18 cellular contexts compared by ENCODE assay signal in genomic region chr11:12196862-12197261, GRCh38.
A peak's percentile ranks its signal among the peaks of the same experiment; 100 is the strongest.
DNase-seq lines count a peak whose midpoint lies in the region; ATAC-seq and TF ChIP-seq lines count a peak whose summit lies in the region.
"Had no signal": no experiment of that assay in that cellular context is flagged by ENCODE, and none has a peak within 500 bp of the region (broad histone marks: within the 10 kb centered on the region; RNA-seq: fewer than 3 reads in every experiment).

No MANE protein-coding gene starts in this region.

- H3K27me3 Mint-ChIP-seq in chondrocyte (ENCODE audit: low read depth), result no peaks in the 10 kb centered on the region

- H2AFZ ChIP-seq in SK-N-SH (ENCODE audit: low read depth) (no peak overlapping the region), Loucy (ENCODE audit: low read length) (no peak overlapping the region)

- TF ChIP-seq CTCF in SK-N-SH (IDR thresholded peaks at IDR 0.05), result no peak
- TF ChIP-seq CTCF in Loucy (conservative IDR thresholded peaks at IDR 0.05; ENCODE audit: low read length), result no peak
- no peak for TF ChIP-seq CTCF in chondrocyte (IDR thresholded peaks at IDR 0.05)

- no peak for TF ChIP-seq EP300 in SK-N-SH (IDR thresholded peaks at IDR 0.05; ENCODE audit: borderline replicate concordance in 1 of 2, low read depth in 1 of 2, low read length in 1 of 2)

- H3K4me2 ChIP-seq in SK-N-SH (no peak overlapping the region), Loucy (ENCODE audit: low read depth, low read length, poor library complexity, severe bottlenecking) (peak overlapping the region; percentile 82)

- peaks cover 78% of the 10 kb centered on the region for H3K4me1 Mint-ChIP-seq in chondrocyte (ENCODE audit: low read depth)

- peaks cover 25% of the 10 kb centered on the region for H3K36me3 Mint-ChIP-seq in chondrocyte (ENCODE audit: low read depth)

- peaks cover 77% of the 10 kb centered on the region for H3F3A ChIP-seq in SK-N-SH (replicated peaks; ENCODE audit: insufficient read depth)
- H3F3A ChIP-seq in Loucy (ENCODE audit: low read depth), result no peaks in the 10 kb centered on the region

- peaks cover 79% of the 10 kb centered on the region for H3K79me2 ChIP-seq in SK-N-SH (ENCODE audit: insufficient read depth)
- peaks cover 12% of the 10 kb centered on the region for H3K79me2 ChIP-seq in Loucy (ENCODE audit: insufficient read depth, low read length)

- no peaks in the 10 kb centered on the region for H3K9me2 ChIP-seq in SK-N-SH
- no peaks in the 10 kb centered on the region for H3K9me2 ChIP-seq in Loucy (replicated peaks; ENCODE audit: low read depth, low read length)

- H3K9me3 ChIP-seq in SK-N-SH, result no peaks in the 10 kb centered on the region
- no peaks in the 10 kb centered on the region for H3K9me3 ChIP-seq in Loucy (ENCODE audit: insufficient read depth, low read depth, low read length)
- no peaks in the 10 kb centered on the region for H3K9me3 ChIP-seq in SJCRH30 (replicated peaks)
- H3K9me3 ChIP-seq: HAP-1, psoas muscle had no signal

- H3K9me3 Mint-ChIP-seq in chondrocyte (ENCODE audit: low read depth), result no peaks in the 10 kb centered on the region

- CTCF ChIA-PET in SK-N-SH (lab: Yijun Ruan, JAX), result interaction anchor here (1.0 to 1.2 kb wide), 2 partner anchors 64 to 149 kb away, joined by 3 read pairs; no protein-coding TSS in a partner anchor

- H3K9ac ChIP-seq in SK-N-SH, result peak overlapping the region; percentile 30; the same call in 1 of the 2 replicates
- H3K9ac ChIP-seq in Loucy (ENCODE audit: low read depth, low read length, poor library complexity, severe bottlenecking), result peak overlapping the region; percentile 81

- H3K27ac ChIP-seq in SK-N-SH (ENCODE audit: low read depth in 2 of 2, low read length in 1 of 2) (peak overlapping the region in 1 of 2 experiments; percentile 100; a peak in 3 of 4 replicates), skin epidermis (peak overlapping the region in 12 of 21 experiments; percentile 51 to 93 (median 68)), SJCRH30 (no peak overlapping the region)
- H3K27ac ChIP-seq: 22Rv1, psoas muscle had no signal

- DNase-seq in SK-N-SH (no peak), chondrocyte (ENCODE audit: low spot score) (no peak), SJCRH30 (no peak), MV-4-11 (lab: John Stamatoyannopoulos, UW) (no peak)
- DNase-seq: activated CD4-positive, alpha-beta T cell treated with anti-CD3 and anti-CD28 coated beads, Interleukin-2, amount 50 U/mL, for 1 hour; GF-D8; KG1; NCI-H510A; PC-3; psoas muscle; stimulated activated CD4-positive, alpha-beta T cell treated with anti-CD3 and anti-CD28 coated beads, Interleukin-1b, Interleukin-23, amount 100 ng/mL, for 48 hours had no signal

- POLR2A ChIA-PET in SK-N-SH (lab: Yijun Ruan, JAX), result no interaction called here

- no peak overlapping the region for H3K4me3 Mint-ChIP-seq in chondrocyte (ENCODE audit: unreplicated experiment)

- ATAC-seq in SK-N-SH treated with all-trans-retinoic acid at 6 μM for 48 hours (no peak), GM21723 (IDR thresholded peaks at IDR 0.05; ENCODE audit: unreplicated experiment) (no peak)
- ATAC-seq: esophagus mucosa, PC-3, psoas muscle had no signal

- H4K20me1 ChIP-seq in SK-N-SH (ENCODE audit: insufficient read depth) (no peaks in the 10 kb centered on the region), Loucy (ENCODE audit: insufficient read depth, low read length, poor library complexity, severe bottlenecking) (no peaks in the 10 kb centered on the region)

- H3K27me3 ChIP-seq in SK-N-SH (ENCODE audit: insufficient read depth), result no peaks in the 10 kb centered on the region
- H3K27me3 ChIP-seq in Loucy (ENCODE audit: insufficient read depth, low read length, poor library complexity, severe bottlenecking), result no peaks in the 10 kb centered on the region
- no peaks in the 10 kb centered on the region for H3K27me3 ChIP-seq in SJCRH30

- H3K4me3 ChIP-seq in SK-N-SH (ENCODE audit: low read depth in 2 of 2, low read length in 1 of 2), result no peak overlapping the region
- peak overlapping the region; percentile 73 for H3K4me3 ChIP-seq in Loucy (ENCODE audit: low read length, poor library complexity, severe bottlenecking)
- H3K4me3 ChIP-seq in skin epidermis, result peak overlapping the region in 4 of 7 experiments; percentile 4 to 27 (median 14)
- no peak overlapping the region for H3K4me3 ChIP-seq in SJCRH30
- H3K4me3 ChIP-seq: HAP-1, psoas muscle had no signal

- TF ChIP-seq RAD21 in SK-N-SH (IDR thresholded peaks at IDR 0.05; ENCODE audit: low read length), result no peak

- H3K36me3 ChIP-seq in SK-N-SH (replicated peaks in 1 of 2; ENCODE audit: control insufficient read depth in 1 of 2, insufficient read depth in 2 of 2, low read length in 1 of 2) (peaks cover 0 to 17% of the 10 kb centered on the region in 2 experiments), Loucy (ENCODE audit: insufficient read depth, low read length) (no peaks in the 10 kb centered on the region), SJCRH30 (no peaks in the 10 kb centered on the region)
- H3K36me3 ChIP-seq: HAP-1 had no signal

- H3K27ac Mint-ChIP-seq in chondrocyte (ENCODE audit: unreplicated experiment), result peak overlapping the region; percentile 74

- H3K4me1 ChIP-seq in SK-N-SH (ENCODE audit: control insufficient read depth in 1 of 2, insufficient read depth in 2 of 2, low read depth in 1 of 2, low read length in 1 of 2), result peaks cover 20 to 27% of the 10 kb centered on the region in 2 experiments; a peak in 3 of 4 replicates
- H3K4me1 ChIP-seq in Loucy (ENCODE audit: insufficient read depth, low read length, poor library complexity, severe bottlenecking), result peaks cover 71% of the 10 kb centered on the region
- H3K4me1 ChIP-seq in SJCRH30, result peaks cover 16% of the 10 kb centered on the region; the same call in 1 of the 2 replicates
- H3K4me1 ChIP-seq: HAP-1 had no signal

TF ChIP-seq in SK-N-SH, 30 proteins besides CTCF, POLR2A, EP300 and RAD21:
- peak; percentile 51; the same call in 1 of the 2 replicates for TF ChIP-seq TCF12 (IDR thresholded peaks at IDR 0.05)
- no peak for TF ChIP-seq RXRA (IDR thresholded peaks at IDR 0.05; ENCODE audit: borderline replicate concordance, low read depth)

TF ChIP-seq in SK-N-SH treated with all-trans-retinoic acid at 6 μM for 48 hours, 23 proteins besides CTCF, POLR2A, EP300 and RAD21:
- TF ChIP-seq, protein P1, sequence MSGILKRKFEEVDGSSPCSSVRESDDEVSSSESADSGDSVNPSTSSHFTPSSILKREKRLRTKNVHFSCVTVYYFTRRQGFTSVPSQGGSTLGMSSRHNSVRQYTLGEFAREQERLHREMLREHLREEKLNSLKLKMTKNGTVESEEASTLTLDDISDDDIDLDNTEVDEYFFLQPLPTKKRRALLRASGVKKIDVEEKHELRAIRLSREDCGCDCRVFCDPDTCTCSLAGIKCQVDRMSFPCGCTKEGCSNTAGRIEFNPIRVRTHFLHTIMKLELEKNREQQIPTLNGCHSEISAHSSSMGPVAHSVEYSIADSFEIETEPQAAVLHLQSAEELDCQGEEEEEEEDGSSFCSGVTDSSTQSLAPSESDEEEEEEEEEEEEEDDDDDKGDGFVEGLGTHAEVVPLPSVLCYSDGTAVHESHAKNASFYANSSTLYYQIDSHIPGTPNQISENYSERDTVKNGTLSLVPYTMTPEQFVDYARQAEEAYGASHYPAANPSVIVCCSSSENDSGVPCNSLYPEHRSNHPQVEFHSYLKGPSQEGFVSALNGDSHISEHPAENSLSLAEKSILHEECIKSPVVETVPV (CRISPR knock-in tag; IDR thresholded peaks at IDR 0.05), result no peak
- TF ChIP-seq BACH2 (CRISPR knock-in tag; IDR thresholded peaks at IDR 0.05; ENCODE audit: borderline replicate concordance) (no peak), TCF4 (CRISPR knock-in tag; IDR thresholded peaks at IDR 0.05; ENCODE audit: borderline replicate concordance) (no peak)

Comparison
In these comparisons a context has a peak if more than half of its experiments do, and no peak if none do; other contexts are left out.
1. H3K4me3 ChIP-seq: peak in Loucy (single experiment) and skin epidermis (4 of 7); none in SK-N-SH (0 of 2) and SJCRH30 (single experiment).